In genomic region chr17:82602487-82602886, GRCh38 we compare ENCODE assay signal across 20 cellular contexts. TPM values are rescaled to one million over a fixed set of nuclear protein-coding genes. Genes with fewer than 3 reads are reported as not detected.
DNase-seq lines count a peak whose midpoint lies in the region; ATAC-seq, FAIRE-seq and TF ChIP-seq lines count a peak whose summit lies in the region.
"Had no signal": no experiment of that assay in that cellular context is flagged by ENCODE, and none has a peak within 500 bp of the region (broad histone marks: within the 10 kb centered on the region; RNA-seq: fewer than 3 reads in every experiment).

No MANE protein-coding gene starts in this region.

- BruUV-seq in HepG2 (replicated peaks; lab: Mats Ljungman, UMichigan): no TSS peak

- intact Hi-C loops in HepG2 (cut with micrococcal nuclease; ENCODE audit: unreplicated experiment) (no loop called here), gastrocnemius medialis (cut with DNase I; ENCODE audit: low total_unique reads) (no loop called here), sciatic nerve (cut with DNase I) (no loop called here)

- TF ChIP-seq CTCF in RWPE1 (conservative IDR thresholded peaks at IDR 0.05; ENCODE audit: low read depth) (no peak), HepG2 (CRISPR knock-in tag; IDR thresholded peaks at IDR 0.05) (no peak), gastrocnemius medialis (IDR thresholded peaks at IDR 0.05 in 4 of 5, conservative IDR thresholded peaks at IDR 0.05 in 1 of 5) (no peak)

- no peak overlapping the region for H2AFZ ChIP-seq in HepG2 (ENCODE audit: low read length)

- H3K4me1 ChIP-seq in HepG2 (ENCODE audit: insufficient read depth, low read length) (peaks cover 14% of the 10 kb centered on the region), gastrocnemius medialis (peaks cover 7 to 18% of the 10 kb centered on the region in 2 donors)
- H3K4me1 ChIP-seq: prostate gland, SJCRH30 had no signal

- no peak for TF ChIP-seq RAD21 in HepG2 (CRISPR knock-in tag; IDR thresholded peaks at IDR 0.05)

- POLR2A ChIA-PET in RWPE1 (lab: Yijun Ruan, JAX; ENCODE audit: low non-redundant PET): no interaction called here
- POLR2A ChIA-PET in HepG2 (lab: Yijun Ruan, JAX): interaction anchor here (1.5 kb wide), 1 partner anchor 34 kb away, joined by 6 read pairs; no protein-coding TSS in a partner anchor

- H3K9me3 ChIP-seq in HepG2 (ENCODE audit: low read length): no peaks in the 10 kb centered on the region
- H3K9me3 ChIP-seq in gastrocnemius medialis: no peaks in the 10 kb centered on the region
- H3K9me3 ChIP-seq: prostate gland, SJCRH30, thoracic aorta had no signal

- no peak for TF ChIP-seq POLR2A in HepG2 (IDR thresholded peaks at IDR 0.05; ENCODE audit: insufficient read depth in 1 of 2, low read depth in 2 of 2, low read length in 2 of 2)
- no peak for TF ChIP-seq POLR2A in gastrocnemius medialis (IDR thresholded peaks at IDR 0.05)

- H4K20me1 ChIP-seq in HepG2 (ENCODE audit: insufficient read depth, low read length): peaks cover 14% of the 10 kb centered on the region; the same call in 1 of the 2 replicates

- H3K36me3 ChIP-seq in HepG2 (replicated peaks in 1 of 2; ENCODE audit: control insufficient read depth in 1 of 2, insufficient read depth in 2 of 2, low read length in 2 of 2): peaks cover 41 to 66% of the 10 kb centered on the region in 2 experiments
- H3K36me3 ChIP-seq in gastrocnemius medialis: peaks cover 0 to 37% of the 10 kb centered on the region in 2 donors
- H3K36me3 ChIP-seq: prostate gland had no signal

- H3K4me3 ChIP-seq in HepG2 (replicated peaks in 1 of 3; ENCODE audit: insufficient read depth in 1 of 3, low read depth in 2 of 3, low read length in 3 of 3) (no peak overlapping the region), gastrocnemius medialis (no peak overlapping the region)
- H3K4me3 ChIP-seq: prostate gland, SJCRH30, skin epidermis, thoracic aorta had no signal

- no peak overlapping the region for H3K9ac ChIP-seq in HepG2 (ENCODE audit: insufficient read depth, low read depth, low read length)

- CTCF ChIA-PET in RWPE1 (lab: Yijun Ruan, JAX): no interaction called here
- CTCF ChIA-PET in HepG2 (lab: Yijun Ruan, JAX; ENCODE audit: low intra/inter-chr PET ratio, low total read pairs): no interaction called here

- ATAC-seq in HepG2 (no peak), gastrocnemius medialis (no peak), GM21390 (IDR thresholded peaks at IDR 0.05; ENCODE audit: unreplicated experiment) (no peak), HG02642 (IDR thresholded peaks at IDR 0.05; ENCODE audit: poor library complexity, unreplicated experiment) (no peak), sciatic nerve (no peak)
- ATAC-seq: effector memory CD8-positive, alpha-beta T cell had no signal

- no peak for FAIRE-seq in HepG2 (lab: Jason Lieb, UNC)

- WGBS in HepG2 (ENCODE audit: low lambda C conversion rate): 94% methylated on average over 21 of the region's 21 CpGs

- H3K4me2 ChIP-seq in HepG2 (ENCODE audit: low read depth, low read length): no peak overlapping the region

- peak overlapping the region; percentile 10 for H3K27ac ChIP-seq in RWPE1
- peak overlapping the region; percentile 46 for H3K27ac ChIP-seq in caudate nucleus (ENCODE audit: low read depth, low read length)
- no peak overlapping the region for H3K27ac ChIP-seq in HepG2 (ENCODE audit: extremely low read length, insufficient read depth, low read length)
- H3K27ac ChIP-seq in gastrocnemius medialis: peak overlapping the region in 3 of 4 donors; percentile 3 to 25 (median 15)
- H3K27ac ChIP-seq: SJCRH30, skin epidermis, thoracic aorta had no signal

- TF ChIP-seq EP300 in HepG2 (IDR thresholded peaks at IDR 0.05; ENCODE audit: low read depth in 2 of 2, low read length in 2 of 2) (no peak), HepG2 (CRISPR knock-in tag; IDR thresholded peaks at IDR 0.05; ENCODE audit: borderline replicate concordance) (no peak)

- in situ Hi-C loops in HepG2 (cut with HindIII; ENCODE audit: extremely low pct_ligation_motif_present, low pct_unique_long_range_greater_than_20kb) (no loop called here), gastrocnemius medialis (cut with MboI; ENCODE audit: low sequenced_read_pairs in 4 of 4) (no loop called here)

- no peaks in the 10 kb centered on the region for H3K79me2 ChIP-seq in HepG2 (ENCODE audit: insufficient read depth, low read length)

- DNase-seq in RWPE1 (ENCODE audit: low spot score): no peak
- DNase-seq in caudate nucleus (lab: John Stamatoyannopoulos, UW): no peak
- no peak for DNase-seq in HepG2 (ENCODE audit: low spot score)
- DNase-seq in gastrocnemius medialis: no peak
- no peak for DNase-seq in stimulated activated CD8-positive, alpha-beta memory T cell treated with anti-CD3 and anti-CD28 coated beads, Interleukin-4, amount 100 ng/mL, for 48 hours
- DNase-seq in sciatic nerve (ENCODE audit: low spot score): no peak
- DNase-seq: activated CD8-positive, alpha-beta memory T cell treated with anti-CD3 and anti-CD28 coated beads for 24 hours; activated naive CD8-positive, alpha-beta T cell treated with anti-CD3 and anti-CD28 coated beads for 36 hours; CD4-positive, alpha-beta T cell; effector memory CD8-positive, alpha-beta T cell; midbrain; NCI-H1105 treated with DMSO at 0.1 percent for 48 hours; NCI-H510A; SJCRH30; stimulated activated naive CD4-positive, alpha-beta T cell treated with Interleukin-2 at 50 U/mL for 16 hours had no signal

- H3K27me3 ChIP-seq in HepG2 (ENCODE audit: control insufficient read depth in 1 of 2, insufficient read depth in 2 of 2, low read length in 2 of 2) (no peaks in the 10 kb centered on the region), gastrocnemius medialis (no peaks in the 10 kb centered on the region)
- H3K27me3 ChIP-seq: SJCRH30 had no signal

TF ChIP-seq in HepG2, 621 proteins besides CTCF, POLR2A, EP300 and RAD21:
- TF ChIP-seq TSC22D2 (CRISPR knock-in tag; IDR thresholded peaks at IDR 0.05; ENCODE audit: borderline replicate concordance) (no peak), ERF (CRISPR knock-in tag; IDR thresholded peaks at IDR 0.05) (no peak), ZNF296 (CRISPR knock-in tag; conservative IDR thresholded peaks at IDR 0.05) (0 out of 2 replicates have a peak, but pooled peaks have one; percentile 34), CBX1 (IDR thresholded peaks at IDR 0.05; ENCODE audit: low read depth) (no peak), ETV5 (CRISPR knock-in tag; IDR thresholded peaks at IDR 0.05; ENCODE audit: borderline replicate concordance) (0 out of 2 replicates have a peak, but pooled peaks have one; percentile 27), ZBTB34 (CRISPR knock-in tag; IDR thresholded peaks at IDR 0.05) (peak; percentile 30; the same call in 1 of the 2 replicates), POLR2G (IDR thresholded peaks at IDR 0.05; ENCODE audit: low read depth, low read length) (peak; percentile 52), AGO2 (optimal IDR thresholded peaks at IDR 0.05; ENCODE audit: low read depth, low read length) (peak; percentile 52), KAT7 (CRISPR knock-in tag; IDR thresholded peaks at IDR 0.05; ENCODE audit: borderline replicate concordance) (no peak), ZNF329 (CRISPR knock-in tag; IDR thresholded peaks at IDR 0.05; ENCODE audit: low read depth) (no peak), RXRA (CRISPR knock-in tag; IDR thresholded peaks at IDR 0.05) (0 out of 2 replicates have a peak, but pooled peaks have one; percentile 24)
- TF ChIP-seq, protein P1, sequence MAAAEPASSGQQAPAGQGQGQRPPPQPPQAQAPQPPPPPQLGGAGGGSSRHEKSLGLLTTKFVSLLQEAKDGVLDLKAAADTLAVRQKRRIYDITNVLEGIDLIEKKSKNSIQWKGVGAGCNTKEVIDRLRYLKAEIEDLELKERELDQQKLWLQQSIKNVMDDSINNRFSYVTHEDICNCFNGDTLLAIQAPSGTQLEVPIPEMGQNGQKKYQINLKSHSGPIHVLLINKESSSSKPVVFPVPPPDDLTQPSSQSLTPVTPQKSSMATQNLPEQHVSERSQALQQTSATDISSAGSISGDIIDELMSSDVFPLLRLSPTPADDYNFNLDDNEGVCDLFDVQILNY (CRISPR knock-in tag; conservative IDR thresholded peaks at IDR 0.05): no peak

RNA-seq across cellular contexts. Expression of gene WDR45B, which starts 45.8 kb away (rescaled TPM):
- 86.2 and 88.8 TPM in 2 replicates for total RNA-seq in HepG2 (2016; rRNA removed; fragmentation: Illumina TruSeq; extraction: Trizol)
- 59.9 and 62.3 TPM in 2 replicates for total RNA-seq in HepG2 (2016; cell fraction: cytosol; rRNA removed; fragmentation: Illumina TruSeq; extraction: Trizol; ENCODE audit: low read depth)
- 80.2 and 87.6 TPM in 2 replicates for total RNA-seq in HepG2 (2016; cell fraction: insoluble cytoplasmic fraction; rRNA removed; fragmentation: Illumina TruSeq; extraction: Trizol)
- total RNA-seq in HepG2 (2016; cell fraction: membrane; rRNA removed; fragmentation: Illumina TruSeq; extraction: Trizol): 148 and 149 TPM in 2 replicates
- 45.2 and 55.4 TPM in 2 replicates for total RNA-seq in HepG2 (2016; cell fraction: nucleus; rRNA removed; fragmentation: Illumina TruSeq; extraction: Trizol)
- 153 and 155 TPM in 2 replicates for polyA plus RNA-seq in HepG2 (2011; rRNA removed)
- polyA plus RNA-seq in HepG2 (2011; cell fraction: cytosol; rRNA removed): 121 and 131 TPM in 2 replicates
- polyA plus RNA-seq in HepG2 (2011; cell fraction: nucleus; rRNA removed): 186 and 214 TPM in 2 replicates
- polyA plus RNA-seq in HepG2 (2012): 124 and 164 TPM in 2 replicates
- 65.9 and 70.7 TPM in 2 replicates for polyA plus RNA-seq in HepG2 (2016; cell fraction: cytosol; fragmentation: Illumina TruSeq; extraction: Trizol; ENCODE audit: low read depth)
- 89.4 and 101 TPM in 2 replicates for polyA plus RNA-seq in HepG2 (2016; cell fraction: insoluble cytoplasmic fraction; fragmentation: Illumina TruSeq; extraction: Trizol; ENCODE audit: low read depth)
- polyA plus RNA-seq in HepG2 (2016; cell fraction: membrane; fragmentation: Illumina TruSeq; extraction: Trizol; ENCODE audit: low read depth): 129 and 138 TPM in 2 replicates
- 81.4 and 81.5 TPM in 2 replicates for polyA plus RNA-seq in HepG2 (2016; cell fraction: nucleus; fragmentation: Illumina TruSeq; extraction: Trizol; ENCODE audit: insufficient read depth, low read depth)
- polyA minus RNA-seq in HepG2 (2011; rRNA and poly(A)+ RNA removed; ENCODE audit: low replicate concordance): 68.7 and 113 TPM in 2 replicates
- 60.7 and 64.4 TPM in 2 replicates for polyA minus RNA-seq in HepG2 (2011; cell fraction: cytosol; rRNA and poly(A)+ RNA removed)
- polyA minus RNA-seq in HepG2 (2011; cell fraction: nucleus; rRNA and poly(A)+ RNA removed): 61.5 and 68.1 TPM in 2 replicates
- 10 to 100 TPM; 28.0 to 39.2 (median 34.8) TPM for total RNA-seq in gastrocnemius medialis
- total RNA-seq in sciatic nerve: 67.1 TPM
